ENCODE assay signal across 19 cellular contexts in the genomic region with DNA sequence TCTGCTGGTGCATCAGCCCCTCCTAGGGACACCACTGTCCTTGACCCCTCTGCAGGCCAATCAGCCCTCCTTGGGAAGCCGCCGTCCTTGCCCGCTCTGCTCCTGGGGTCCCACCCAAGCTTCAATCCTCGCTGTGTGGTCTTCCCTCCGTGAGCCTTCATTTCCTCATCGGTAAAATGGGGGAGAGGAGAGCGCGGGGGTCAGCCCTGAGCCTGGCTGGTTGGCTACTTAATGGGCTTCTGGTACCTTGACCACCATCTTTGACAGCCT. TPM values are rescaled to one million over a fixed set of nuclear protein-coding genes. Genes with fewer than 3 reads are reported as not detected.
DNase-seq lines count a peak whose midpoint lies in the region; ATAC-seq and TF ChIP-seq lines count a peak whose summit lies in the region.
"Had no signal": no experiment of that assay in that cellular context is flagged by ENCODE, and none has a peak within 500 bp of the region (broad histone marks: within the 10 kb centered on the region; RNA-seq: fewer than 3 reads in every experiment).

No MANE protein-coding gene starts in this region.

- H3K4me1 ChIP-seq in right atrium auricular region (peaks cover 0 to 19% of the 10 kb centered on the region in 2 donors), heart right ventricle (peaks cover 10 to 27% (median 22%) of the 10 kb centered on the region in 9 donors), lower lobe of right lung (peaks cover 2% of the 10 kb centered on the region), skeletal muscle tissue (ENCODE audit: control insufficient read depth in 3 of 3, insufficient read depth in 3 of 3, low read length in 3 of 3) (peaks cover 17 to 29% (median 26%) of the 10 kb centered on the region in 3 donors)
- H3K4me1 ChIP-seq: A549 had no signal

- ATAC-seq in heart right ventricle (no peak), lower lobe of right lung (no peak), GM19035 (IDR thresholded peaks at IDR 0.05; ENCODE audit: unreplicated experiment) (no peak), GM21786 (IDR thresholded peaks at IDR 0.05; ENCODE audit: unreplicated experiment) (no peak)
- ATAC-seq: A549 had no signal

- H3K27me3 ChIP-seq in right atrium auricular region = no peaks in the 10 kb centered on the region
- H3K27me3 ChIP-seq in heart right ventricle = peaks cover 0 to 10% (median 0%) of the 10 kb centered on the region in 7 donors
- peaks cover 2% of the 10 kb centered on the region for H3K27me3 ChIP-seq in lower lobe of right lung (ENCODE audit: low read depth)
- H3K27me3 ChIP-seq in skeletal muscle tissue (ENCODE audit: control insufficient read depth in 3 of 3, insufficient read depth in 3 of 3, low read length in 3 of 3) = peaks cover 0 to 19% (median 8%) of the 10 kb centered on the region in 3 donors
- H3K27me3 ChIP-seq: BLaER1 treated with 17β-estradiol and CSF1 and Interleukin-3, amounts not matched to agents 10 nM and 100 nM had no signal

- H3K36me3 ChIP-seq in right atrium auricular region (no peaks in the 10 kb centered on the region), heart right ventricle (no peaks in the 10 kb centered on the region), lower lobe of right lung (no peaks in the 10 kb centered on the region), skeletal muscle tissue (ENCODE audit: control insufficient read depth in 3 of 3, insufficient read depth in 3 of 3, low read length in 3 of 3) (no peaks in the 10 kb centered on the region)
- H3K36me3 ChIP-seq: BLaER1 treated with 17β-estradiol and CSF1 and Interleukin-3, amounts not matched to agents 10 nM and 100 nM had no signal

- no peak for DNase-seq in right atrium auricular region (ENCODE audit: low spot score)
- DNase-seq in heart right ventricle = no peak
- peak; percentile 25 for DNase-seq in lower lobe of right lung
- no peak for DNase-seq in caudate nucleus (lab: John Stamatoyannopoulos, UW)
- DNase-seq: CD8-positive, alpha-beta memory T cell; GOT3; NCI-H1048; NCI-H1436 treated with DMSO at 0.1 percent for 48 hours; NCI-H2029 treated with DMSO at 0.1 percent for 48 hours; NK-92 treated with Interleukin-12 subunit alpha and Interleukin-12 subunit beta, amount 100 ng/mL, for 24 hours had no signal

- H3K27ac ChIP-seq in right atrium auricular region = peak overlapping the region; percentile 54 to 61
- H3K27ac ChIP-seq in heart right ventricle = peak overlapping the region in 4 of 10 donors; percentile 44 to 69 (median 54)
- H3K27ac ChIP-seq in lower lobe of right lung = peak overlapping the region; percentile 64
- H3K27ac ChIP-seq in skeletal muscle tissue (ENCODE audit: low read depth, low read length) = peak overlapping the region; percentile 79
- H3K27ac ChIP-seq in caudate nucleus (ENCODE audit: low read depth, low read length) = no peak overlapping the region
- H3K27ac ChIP-seq: A549, KMS-11 had no signal

- no peak overlapping the region for H3K9ac ChIP-seq in skeletal muscle tissue (ENCODE audit: low read depth in 1 of 3, low read length in 3 of 3)
- H3K9ac ChIP-seq: KMS-11 had no signal

- H3K4me3 ChIP-seq in right atrium auricular region (no peak overlapping the region), heart right ventricle (no peak overlapping the region), lower lobe of right lung (no peak overlapping the region), skeletal muscle tissue (ENCODE audit: low read length in 3 of 3) (no peak overlapping the region)
- H3K4me3 ChIP-seq: A549; BLaER1 treated with 17β-estradiol and CSF1 and Interleukin-3, amounts not matched to agents 10 nM and 100 nM had no signal

- 92 to 96% methylated on average over 8 of the region's 8 CpGs for WGBS in heart right ventricle, 2 donors

- no peaks in the 10 kb centered on the region for H3K9me3 ChIP-seq in right atrium auricular region
- no peaks in the 10 kb centered on the region for H3K9me3 ChIP-seq in heart right ventricle
- H3K9me3 ChIP-seq in lower lobe of right lung = no peaks in the 10 kb centered on the region
- H3K9me3 ChIP-seq in skeletal muscle tissue (ENCODE audit: control insufficient read depth in 3 of 3, low read length in 3 of 3) = no peaks in the 10 kb centered on the region
- H3K9me3 ChIP-seq: A549; BLaER1 treated with 17β-estradiol and CSF1 and Interleukin-3, amounts not matched to agents 10 nM and 100 nM had no signal

- no peak for TF ChIP-seq CTCF in right atrium auricular region (IDR thresholded peaks at IDR 0.05)
- no peak for TF ChIP-seq CTCF in heart right ventricle (IDR thresholded peaks at IDR 0.05)
- no peak for TF ChIP-seq CTCF in lower lobe of right lung (IDR thresholded peaks at IDR 0.05)

- intact Hi-C loops in heart right ventricle (cut with DNase I) = no loop called here
- intact Hi-C loops in lower lobe of right lung (cut with DNase I) = no loop called here

RNA-seq across cellular contexts. Expression of gene SLC2A6, which starts 12.7 kb away (rescaled TPM):
- total RNA-seq in right atrium auricular region (1 to 10 TPM; 4.3 to 5.2 TPM), heart right ventricle (1 to 10 TPM; 1.3 to 7.0 (median 2.2) TPM), lower lobe of right lung (10.5 TPM), skeletal muscle tissue (0.52 TPM)
- 1 to 10 TPM; 4.9 to 5.6 TPM for polyA plus RNA-seq in heart right ventricle

RNA-seq across cellular contexts. Expression of gene CACFD1, which starts 31.8 kb away (rescaled TPM):
- total RNA-seq in right atrium auricular region = 10 to 100 TPM; 11.9 to 12.4 TPM
- 10 to 100 TPM in 9 of 10 donors, 1 to 10 TPM in 1; 8.8 to 12.6 (median 10.8) TPM for total RNA-seq in heart right ventricle
- 10 to 100 TPM; 10.0 to 17.3 TPM for polyA plus RNA-seq in heart right ventricle
- total RNA-seq in lower lobe of right lung = 34.3 TPM
- total RNA-seq in skeletal muscle tissue = 4.7 TPM

RNA-seq across cellular contexts. Expression of gene MYMK, which starts 33.2 kb away (rescaled TPM):
- not detected for total RNA-seq in right atrium auricular region
- total RNA-seq in heart right ventricle = not detected
- not detected for polyA plus RNA-seq in heart right ventricle
- not detected for total RNA-seq in lower lobe of right lung
- 8.9 TPM for total RNA-seq in skeletal muscle tissue
- total RNA-seq: CD8-positive, alpha-beta memory T cell; M059J; OCI-LY7; RPMI7951 had no signal
- polyA plus RNA-seq: A549; CD8-positive, alpha-beta memory T cell had no signal

RNA-seq across cellular contexts. Expression of gene ADAMTSL2, which starts 42.9 kb away (rescaled TPM):
- total RNA-seq in right atrium auricular region (10 to 100 TPM in 1 of 2 donors, 1 to 10 TPM in 1; 4.9 to 27.7 TPM), heart right ventricle (1 to 10 TPM; 2.0 to 9.1 (median 4.3) TPM), lower lobe of right lung (10.1 TPM), skeletal muscle tissue (4.7 TPM)
- polyA plus RNA-seq in heart right ventricle = 1 to 10 TPM; 4.9 to 7.5 TPM
- total RNA-seq: CD8-positive, alpha-beta memory T cell had no signal
- polyA plus RNA-seq: A549; CD8-positive, alpha-beta memory T cell had no signal
